Comparison of ENCODE assay signal across 19 cellular contexts in the genomic region with DNA sequence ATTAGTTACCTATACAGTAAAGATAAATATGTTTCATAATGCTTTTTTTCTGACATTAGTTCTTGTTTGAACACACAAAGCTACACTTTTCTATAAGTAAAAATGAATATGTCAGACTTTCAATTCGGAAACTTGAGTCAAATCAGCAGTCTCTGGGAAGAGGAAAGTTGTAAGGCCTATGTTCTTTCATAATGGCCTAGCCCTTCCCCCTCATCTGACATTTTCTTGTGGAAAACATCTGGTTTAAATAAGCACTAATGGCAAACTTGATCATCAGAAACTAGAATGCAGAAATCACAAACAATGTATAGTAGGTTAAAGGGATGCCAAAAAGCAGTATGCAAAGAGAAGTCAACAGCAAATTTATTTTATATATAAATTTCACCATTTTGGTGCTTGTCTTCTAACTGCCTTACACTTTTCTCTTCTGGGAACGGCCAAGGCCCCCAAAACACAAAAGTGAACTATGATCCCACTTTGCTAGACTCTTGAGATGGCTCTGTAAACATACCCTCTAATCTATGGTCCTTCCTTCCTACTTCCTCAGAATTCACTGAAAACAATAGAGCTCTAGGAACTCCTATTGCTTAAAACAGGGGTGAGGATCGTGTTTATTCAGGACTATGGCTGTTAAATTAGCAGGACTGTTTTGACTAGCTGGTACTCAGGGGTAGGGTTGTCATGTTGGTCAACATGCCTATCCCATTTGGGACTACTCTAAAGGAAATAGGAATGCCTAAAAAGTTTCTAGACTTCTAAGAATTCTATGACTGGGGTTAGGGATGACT.
DNase-seq lines count a peak whose midpoint lies in the region; ATAC-seq and TF ChIP-seq lines count a peak whose summit lies in the region.
"Had no signal": no experiment of that assay in that cellular context is flagged by ENCODE, and none has a peak within 500 bp of the region (broad histone marks: within the 10 kb centered on the region; RNA-seq: fewer than 3 reads in every experiment).

No MANE protein-coding gene starts in this region.

- no peaks in the 10 kb centered on the region for H3K27me3 ChIP-seq in right lobe of liver
- H3K27me3 ChIP-seq in right atrium auricular region, result no peaks in the 10 kb centered on the region
- H3K27me3 ChIP-seq: BLaER1, Peyer's patch, thyroid gland had no signal

- intact Hi-C loops in right lobe of liver (cut with DNase I), result no loop called here

- H3K27me3 Mint-ChIP-seq in brain (no peaks in the 10 kb centered on the region), type B pancreatic cell (no peaks in the 10 kb centered on the region)
- H3K27me3 Mint-ChIP-seq: activated CD4-positive, alpha-beta memory T cell treated with anti-CD3 and anti-CD28 coated beads, Interleukin-2, amount 10 ng/mL, durations not matched to agents 7 days and 5 days had no signal

- TF ChIP-seq POLR2A in right lobe of liver (IDR thresholded peaks at IDR 0.05), result no peak

- WGBS in right lobe of liver (ENCODE audit: insufficient coverage, low coverage, low lambda C conversion rate, missing lambda C conversion rate), result 70% methylated on average over 3 of the region's 3 CpGs

- TF ChIP-seq CTCF in HFF-Myc (IDR thresholded peaks at IDR 0.05; ENCODE audit: low read depth, low read length, missing control alignments), result no peak
- no peak for TF ChIP-seq CTCF in brain (conservative IDR thresholded peaks at IDR 0.05)
- TF ChIP-seq CTCF in right lobe of liver (IDR thresholded peaks at IDR 0.05), result no peak
- no peak for TF ChIP-seq CTCF in type B pancreatic cell (conservative IDR thresholded peaks at IDR 0.05)
- no peak for TF ChIP-seq CTCF in right atrium auricular region (IDR thresholded peaks at IDR 0.05)

- H3K4me3 ChIP-seq in HFF-Myc (replicated peaks; ENCODE audit: low read depth, low read length) (no peak overlapping the region), right lobe of liver (no peak overlapping the region), right atrium auricular region (no peak overlapping the region)
- H3K4me3 ChIP-seq: BLaER1, Peyer's patch, thyroid gland had no signal

- peaks cover 59% of the 10 kb centered on the region for H3K4me1 Mint-ChIP-seq in brain
- peaks cover 59% of the 10 kb centered on the region for H3K4me1 Mint-ChIP-seq in type B pancreatic cell (ENCODE audit: unreplicated experiment)

- DNase-seq in HFF-Myc (ENCODE audit: extremely low read depth, low read depth) (peak; percentile 32), right lobe of liver (no peak), type B pancreatic cell (ENCODE audit: extremely low spot score, unreplicated experiment) (no peak), dedifferentiated amniotic fluid mesenchymal stem cell (ENCODE audit: extremely low spot score) (no peak), ecto neural progenitor cell (ENCODE audit: low spot score) (no peak), right atrium auricular region (ENCODE audit: low spot score) (no peak)
- no peak for DNase-seq in activated CD4-positive, alpha-beta T cell treated with anti-CD3 and anti-CD28 coated beads, Interleukin-2, amount 50 U/mL, for 1 hour
- DNase-seq: activated CD4-positive, alpha-beta memory T cell treated with anti-CD3 and anti-CD28 coated beads, Interleukin-2, amount 10 ng/mL, durations not matched to agents 7 days and 5 days; caudate nucleus; Karpas-422; NCI-H1105; NCI-H69; Peyer's patch; stimulated activated CD4-positive, alpha-beta T cell treated with anti-CD3 and anti-CD28 coated beads, Interleukin-4, amount 100 ng/mL, for 1 hour; SW 1271; thyroid gland had no signal

- peak; percentile 38 to 71 (median 54) for ATAC-seq in right lobe of liver
- ATAC-seq: sciatic nerve had no signal

- H3K36me3 Mint-ChIP-seq in brain, result no peaks in the 10 kb centered on the region
- H3K36me3 Mint-ChIP-seq in type B pancreatic cell, result peaks cover 7% of the 10 kb centered on the region

- H3K9me3 ChIP-seq in right lobe of liver, result no peaks in the 10 kb centered on the region
- H3K9me3 ChIP-seq in right atrium auricular region, result no peaks in the 10 kb centered on the region
- H3K9me3 ChIP-seq: BLaER1, Peyer's patch, thyroid gland had no signal

- no peaks in the 10 kb centered on the region for H3K9me3 Mint-ChIP-seq in brain
- peaks cover 1% of the 10 kb centered on the region for H3K9me3 Mint-ChIP-seq in type B pancreatic cell
- H3K9me3 Mint-ChIP-seq: activated CD4-positive, alpha-beta memory T cell treated with anti-CD3 and anti-CD28 coated beads, Interleukin-2, amount 10 ng/mL, durations not matched to agents 7 days and 5 days had no signal

- peak overlapping the region in 3 of 5 experiments; percentile 30 to 79 (median 76) for H3K27ac Mint-ChIP-seq in brain
- H3K27ac Mint-ChIP-seq in type B pancreatic cell, result no peak overlapping the region
- H3K27ac Mint-ChIP-seq: activated CD4-positive, alpha-beta memory T cell treated with anti-CD3 and anti-CD28 coated beads, Interleukin-2, amount 10 ng/mL, durations not matched to agents 7 days and 5 days had no signal

- H3K36me3 ChIP-seq in right lobe of liver (no peaks in the 10 kb centered on the region), right atrium auricular region (no peaks in the 10 kb centered on the region)
- H3K36me3 ChIP-seq: BLaER1, Peyer's patch, thyroid gland had no signal

- H3K4me1 ChIP-seq in right lobe of liver (no peaks in the 10 kb centered on the region), right atrium auricular region (no peaks in the 10 kb centered on the region)
- H3K4me1 ChIP-seq: thyroid gland had no signal

- H3K4me3 Mint-ChIP-seq in brain (no peak overlapping the region), type B pancreatic cell (peak overlapping the region; percentile 18)
- H3K4me3 Mint-ChIP-seq: activated CD4-positive, alpha-beta memory T cell treated with anti-CD3 and anti-CD28 coated beads, Interleukin-2, amount 10 ng/mL, durations not matched to agents 7 days and 5 days had no signal

- H3K27ac ChIP-seq in right lobe of liver, result no peak overlapping the region
- H3K27ac ChIP-seq in right atrium auricular region, result no peak overlapping the region
- H3K27ac ChIP-seq: BLaER1, thyroid gland had no signal
